Comparison of ENCODE assay signal across 27 cellular contexts in genomic region chr12:6382371-6382770, GRCh38. TPM values are rescaled to one million over a fixed set of nuclear protein-coding genes. Genes with fewer than 3 reads are reported as not detected.
DNase-seq lines count a peak whose midpoint lies in the region; ATAC-seq, FAIRE-seq and TF ChIP-seq lines count a peak whose summit lies in the region.
"Had no signal": no experiment of that assay in that cellular context is flagged by ENCODE, and none has a peak within 500 bp of the region (broad histone marks: within the 10 kb centered on the region; RNA-seq: fewer than 3 reads in every experiment).

No MANE protein-coding gene starts in this region.

- no peak overlapping the region for H3K14ac ChIP-seq in H1 (ENCODE audit: insufficient read length)

- ATAC-seq in HG03565 (IDR thresholded peaks at IDR 0.05; ENCODE audit: unreplicated experiment) = no peak
- ATAC-seq: stimulated activated naive CD8-positive, alpha-beta T cell treated with anti-CD3 and anti-CD28 coated beads, Interleukin-15, amount 100 ng/mL, for 72 hours; T-cell had no signal

- H3K9me3 ChIP-seq in breast epithelium = no peaks in the 10 kb centered on the region
- H3K9me3 ChIP-seq in mammary epithelial cell (replicated peaks; ENCODE audit: insufficient read depth, low read length) = no peaks in the 10 kb centered on the region
- no peaks in the 10 kb centered on the region for H3K9me3 ChIP-seq in H1 (ENCODE audit: insufficient read depth in 2 of 2, low read depth in 1 of 2, low read length in 1 of 2)
- no peaks in the 10 kb centered on the region for H3K9me3 ChIP-seq in vagina
- H3K9me3 ChIP-seq: left ventricle myocardium inferior had no signal

- no peak for DNase-seq in breast epithelium (ENCODE audit: low spot score in 2 of 2)
- no peak for DNase-seq in mammary epithelial cell
- no peak for DNase-seq in H1 (ENCODE audit: low read depth in 1 of 2, low spot score in 2 of 2)
- no peak for DNase-seq in vagina (ENCODE audit: extremely low spot score in 2 of 2)
- DNase-seq in SW 1271 (lab: John Stamatoyannopoulos, UW) = no peak
- DNase-seq in HK-2 (ENCODE audit: unreplicated experiment) = no peak
- DNase-seq: activated CD4-positive, alpha-beta T cell treated with anti-CD3 and anti-CD28 coated beads for 4 hours; activated naive CD4-positive, alpha-beta T cell treated with anti-CD3 and anti-CD28 coated beads for 36 hours; activated T-cell treated with anti-CD3 and anti-CD28 coated beads, Interleukin-2, amount 50 U/mL, for 48 hours; COR-L47; DND-41; foreskin fibroblast; immature natural killer cell; left ventricle myocardium inferior; NCI-H2081; NCI-H446; SHP77 treated with DMSO at 0.1 percent for 48 hours; stimulated activated naive CD8-positive, alpha-beta T cell treated with anti-CD3 and anti-CD28 coated beads, Interleukin-15, amount 100 ng/mL, for 72 hours; T-cell had no signal

- H3K4ac ChIP-seq in H1 (replicated peaks; ENCODE audit: insufficient read length, low read depth, low read length) = no peak overlapping the region

- H3K27me3 ChIP-seq in breast epithelium (no peaks in the 10 kb centered on the region), mammary epithelial cell (ENCODE audit: insufficient read depth, low read length) (no peaks in the 10 kb centered on the region), H1 (replicated peaks in 1 of 4; ENCODE audit: control insufficient read depth in 3 of 4, extremely low read depth in 1 of 4, insufficient read depth in 3 of 4, low read length in 3 of 4) (peaks cover 0 to 26% (median 20%) of the 10 kb centered on the region in 4 experiments; a peak in 6 of 7 replicates), rectal smooth muscle tissue (ENCODE audit: control insufficient read depth, insufficient read depth, low read length) (no peaks in the 10 kb centered on the region), vagina (no peaks in the 10 kb centered on the region)

- no peak overlapping the region for H4K5ac ChIP-seq in H1 (ENCODE audit: insufficient read length, low read depth, low read length)

- CTCF ChIA-PET in mammary epithelial cell (lab: Charles Lee; ENCODE audit: low non-redundant PET) = no interaction called here
- CTCF ChIA-PET in H1 (lab: Charles Lee; ENCODE audit: partially characterized antibody) = interaction anchor here (0.6 to 3.0 kb wide), 11 partner anchors 9 to 95 kb away, joined by 3 to 19 read pairs (median 3); partner anchors contain the start of gene TAPBPL

- no peak overlapping the region for H3K56ac ChIP-seq in H1 (replicated peaks; ENCODE audit: insufficient read length, low read depth, low read length)

- TF ChIP-seq CTCF in breast epithelium (IDR thresholded peaks at IDR 0.05) = no peak
- TF ChIP-seq CTCF in mammary epithelial cell (conservative IDR thresholded peaks at IDR 0.05 in 1 of 2, IDR thresholded peaks at IDR 0.05 in 1 of 2; ENCODE audit: extremely low read depth in 1 of 2, insufficient read depth in 1 of 2, low read depth in 1 of 2, low read length in 2 of 2) = no peak
- no peak for TF ChIP-seq CTCF in H1 (IDR thresholded peaks at IDR 0.05; ENCODE audit: control extremely low read depth in 1 of 3, insufficient read depth in 1 of 3, low read depth in 1 of 3, low read length in 3 of 3)
- no peak for TF ChIP-seq CTCF in vagina (IDR thresholded peaks at IDR 0.05)

- no peaks in the 10 kb centered on the region for H3K79me1 ChIP-seq in H1 (ENCODE audit: low read depth, low read length)

- H2BK5ac ChIP-seq in H1 (ENCODE audit: low read depth, low read length) = 0 out of 2 replicates have a peak overlapping the region, but pooled peaks have one; percentile 73

- no TSS peak for BruUV-seq in mammary epithelial cell (replicated peaks; lab: Mats Ljungman, UMichigan)

- H3K36me3 ChIP-seq in breast epithelium (no peaks in the 10 kb centered on the region), mammary epithelial cell (ENCODE audit: insufficient read depth, low read length) (peaks cover 11% of the 10 kb centered on the region), H1 (ENCODE audit: control insufficient read depth in 2 of 4, insufficient read depth in 4 of 4, low read length in 3 of 4) (no peaks in the 10 kb centered on the region), rectal smooth muscle tissue (ENCODE audit: control insufficient read depth, insufficient read depth, low read length) (no peaks in the 10 kb centered on the region), vagina (peaks cover 0 to 15% of the 10 kb centered on the region in 2 donors)

- H3K9ac ChIP-seq in mammary epithelial cell (ENCODE audit: insufficient read depth, low read length) (no peak overlapping the region), H1 (replicated peaks in 1 of 4; ENCODE audit: extremely low read depth in 1 of 4, low read depth in 3 of 4, low read length in 3 of 4) (no peak overlapping the region), rectal smooth muscle tissue (ENCODE audit: low read length) (no peak overlapping the region)

- in situ Hi-C loops in mammary epithelial cell (cut with MboI; ENCODE audit: low sequenced_read_pairs in 2 of 2) = no loop called here

- peaks cover 44% of the 10 kb centered on the region for H3K79me2 ChIP-seq in mammary epithelial cell (ENCODE audit: insufficient read depth, low read length)
- no peaks in the 10 kb centered on the region for H3K79me2 ChIP-seq in H1 (ENCODE audit: control insufficient read depth in 1 of 2, insufficient read depth in 2 of 2, low read length in 2 of 2)

- no peak overlapping the region for H3K23ac ChIP-seq in H1 (ENCODE audit: insufficient read length)

- H2BK12ac ChIP-seq in H1 (ENCODE audit: low read depth, low read length) = peak overlapping the region; percentile 93

- H3K4me3 ChIP-seq in breast epithelium = no peak overlapping the region
- no peak overlapping the region for H3K4me3 ChIP-seq in mammary epithelial cell (replicated peaks in 1 of 3; ENCODE audit: insufficient read depth in 1 of 3, low read depth in 2 of 3, low read length in 3 of 3)
- no peak overlapping the region for H3K4me3 ChIP-seq in H1 (ENCODE audit: extremely low read depth in 1 of 4, insufficient read depth in 2 of 4, low read depth in 3 of 4, low read length in 4 of 4)
- no peak overlapping the region for H3K4me3 ChIP-seq in rectal smooth muscle tissue (ENCODE audit: low read length)
- H3K4me3 ChIP-seq in vagina = no peak overlapping the region
- H3K4me3 ChIP-seq: smooth muscle cell had no signal

- intact Hi-C loops in breast epithelium (cut with DNase I; ENCODE audit: low total_unique reads) (no loop called here), mammary epithelial cell (cut with micrococcal nuclease) (no loop called here), vagina (cut with DNase I) (no loop called here)

- no peak overlapping the region for H2BK120ac ChIP-seq in H1 (replicated peaks; ENCODE audit: low read depth, low read length)

- H3K4me1 ChIP-seq in breast epithelium (peaks cover 7 to 10% of the 10 kb centered on the region in 2 donors), mammary epithelial cell (ENCODE audit: insufficient read depth, low read length) (peaks cover 51% of the 10 kb centered on the region), H1 (replicated peaks in 1 of 4; ENCODE audit: control insufficient read depth in 3 of 4, insufficient read depth in 4 of 4, low read length in 3 of 4) (peaks cover 0 to 32% (median 25%) of the 10 kb centered on the region in 4 experiments; a peak in 6 of 7 replicates), rectal smooth muscle tissue (ENCODE audit: control insufficient read depth, insufficient read depth, low read length) (peaks cover 44% of the 10 kb centered on the region), vagina (peaks cover 66% of the 10 kb centered on the region)

- no peak for TF ChIP-seq EP300 in H1 (IDR thresholded peaks at IDR 0.05; ENCODE audit: borderline replicate concordance in 1 of 2, low read depth in 2 of 2, low read length in 2 of 2)

- POLR2A ChIA-PET in H1 (lab: Charles Lee; ENCODE audit: partially characterized antibody) = interaction anchor here (0.6 to 6.8 kb wide), 14 partner anchors 8 to 142 kb away, joined by 3 to 57 read pairs (median 6); partner anchors contain the start of genes SCNN1A, TNFRSF1A and VAMP1

- no peak for TF ChIP-seq RAD21 in H1 (IDR thresholded peaks at IDR 0.05 in 1 of 2, conservative IDR thresholded peaks at IDR 0.05 in 1 of 2; ENCODE audit: low read depth in 2 of 2, low read length in 2 of 2)

- H2BK15ac ChIP-seq in H1 (ENCODE audit: low read length) = peak overlapping the region; percentile 66

- H4K91ac ChIP-seq in H1 (replicated peaks; ENCODE audit: insufficient read length, low read length) = peak overlapping the region; percentile 63

- H2AK5ac ChIP-seq in H1 (ENCODE audit: low read depth, low read length) = peak overlapping the region; percentile 82

- peaks cover 1% of the 10 kb centered on the region; the same call in 1 of the 2 replicates for H3K23me2 ChIP-seq in H1 (ENCODE audit: low read depth, low read length)

- H3K18ac ChIP-seq in H1 (ENCODE audit: extremely low read depth, low read length) = peak overlapping the region; percentile 64

- no peak overlapping the region for H4K8ac ChIP-seq in H1 (ENCODE audit: extremely low read depth, insufficient read depth, low read length)

- H2BK20ac ChIP-seq in H1 (ENCODE audit: low read length) = peak overlapping the region; percentile 88; the same call in 1 of the 2 replicates

- 98% methylated on average over 7 of the region's 7 CpGs for WGBS in mammary epithelial cell (ENCODE audit: low coverage, missing lambda C conversion rate)
- 41% methylated on average over 7 of the region's 7 CpGs; no CpG with 5 or more reads in 1 of the 2 experiments for WGBS in H1 (ENCODE audit: extremely low coverage in 1 of 2, insufficient coverage in 1 of 2, insufficient read length in 1 of 2, insufficient replicate concordance in 2 of 2, low coverage in 1 of 2, low lambda C conversion rate in 2 of 2, missing lambda C conversion rate in 1 of 2), 2 experiments

- H3K27ac ChIP-seq in breast epithelium (peak overlapping the region; percentile 96 to 98), mammary epithelial cell (ENCODE audit: insufficient read depth, low read depth, low read length) (no peak overlapping the region), H1 (ENCODE audit: low read depth, low read length) (no peak overlapping the region), rectal smooth muscle tissue (ENCODE audit: low read depth, low read length) (peak overlapping the region; percentile 98), vagina (peak overlapping the region; percentile 99)
- H3K27ac ChIP-seq: epithelial cell of prostate had no signal

- H4K20me1 ChIP-seq in mammary epithelial cell (ENCODE audit: insufficient read depth, low read length) (no peaks in the 10 kb centered on the region), H1 (replicated peaks in 1 of 2; ENCODE audit: control insufficient read depth in 1 of 2, insufficient read depth in 2 of 2, low read length in 2 of 2) (no peaks in the 10 kb centered on the region)

- H3K4me2 ChIP-seq in mammary epithelial cell (ENCODE audit: insufficient read depth, low read depth, low read length) = no peak overlapping the region
- H3K4me2 ChIP-seq in H1 (ENCODE audit: insufficient read depth in 1 of 2, low read depth in 2 of 2, low read length in 2 of 2) = no peak overlapping the region
- H3K4me2 ChIP-seq: smooth muscle cell had no signal

- H2AFZ ChIP-seq in mammary epithelial cell (ENCODE audit: low read depth, low read length) = no peak overlapping the region
- H2AFZ ChIP-seq in H1 (ENCODE audit: low read length) = no peak overlapping the region

- no peak for TF ChIP-seq POLR2A in breast epithelium (IDR thresholded peaks at IDR 0.05)
- no peak for TF ChIP-seq POLR2A in H1 (IDR thresholded peaks at IDR 0.05; ENCODE audit: control extremely low read depth in 1 of 2, low read depth in 2 of 2, low read length in 2 of 2)
- no peak for TF ChIP-seq POLR2A in vagina (IDR thresholded peaks at IDR 0.05)

- dilution Hi-C loops in mammary epithelial cell (cut with HindIII; ENCODE audit: low sequenced_read_pairs) = no loop called here

- no peak for FAIRE-seq in H1 (lab: Jason Lieb, UNC)
- FAIRE-seq: GM12892, GM19239 had no signal

RNA-seq across cellular contexts. Expression of gene LTBR, which starts 1.6 kb away (rescaled TPM):
- total RNA-seq in breast epithelium (100 to 1,000 TPM in 2 of 3 donors, 10 to 100 TPM in 1; 90.1 to 115 (median 108) TPM), mammary epithelial cell (100 to 1,000 TPM; 134 to 149 TPM), vagina (146 TPM)
- polyA plus RNA-seq in mammary epithelial cell (119 TPM), H1 (2011; rRNA removed) (5.1 and 9.2 TPM in 2 replicates)
- polyA minus RNA-seq in mammary epithelial cell = 89.5 TPM
- 6.3 and 6.7 TPM in 2 replicates for total RNA-seq in H1 (2021; fragmentation: NEBNext Ultra II Directional; extraction: Animal tissue kit (Norgen Biotek cat#: 25700))
- polyA plus RNA-seq in H1 (2011; cell fraction: cytosol; rRNA removed) = 4.2 TPM
- polyA plus RNA-seq in H1 (2011; cell fraction: nucleus; rRNA removed) = 7.9 TPM
- 27.4 to 39.4 TPM (median 31.7 TPM) in 4 replicates for polyA plus RNA-seq in H1 (2012, experiment 1 of 2)
- 11.0 TPM for polyA plus RNA-seq in H1 (2012, experiment 2 of 2)
- polyA plus RNA-seq in H1 (2013, experiment 1 of 2) = 11.7 TPM
- 13.4 TPM for polyA plus RNA-seq in H1 (2013, experiment 2 of 2)
- 2.2 and 3.2 TPM in 2 replicates for polyA minus RNA-seq in H1 (2011; rRNA and poly(A)+ RNA removed)
- 3.6 TPM for polyA minus RNA-seq in H1 (2011; cell fraction: cytosol; rRNA and poly(A)+ RNA removed)
- polyA minus RNA-seq in H1 (2011; cell fraction: nucleus; rRNA and poly(A)+ RNA removed) = 7.4 TPM
- total RNA-seq: OCI-LY7 had no signal

RNA-seq across cellular contexts. Expression of gene SCNN1A, which starts 7.0 kb away (rescaled TPM):
- total RNA-seq in breast epithelium = 100 to 1,000 TPM in 1 of 3 donors, 10 to 100 TPM in 1, 1 to 10 TPM in 1; 1.3 to 175 (median 93.7) TPM
- total RNA-seq in mammary epithelial cell = 100 to 1,000 TPM; 171 to 202 TPM
- polyA plus RNA-seq in mammary epithelial cell = 174 TPM
- polyA minus RNA-seq in mammary epithelial cell = 383 TPM
- 85.5 and 89.0 TPM in 2 replicates for total RNA-seq in H1 (2021; fragmentation: NEBNext Ultra II Directional; extraction: Animal tissue kit (Norgen Biotek cat#: 25700))
- polyA plus RNA-seq in H1 (2011; rRNA removed) = 156 and 192 TPM in 2 replicates
- polyA plus RNA-seq in H1 (2011; cell fraction: cytosol; rRNA removed) = 97.5 TPM
- polyA plus RNA-seq in H1 (2011; cell fraction: nucleus; rRNA removed) = 220 TPM
- 83.5 to 112 TPM (median 108 TPM) in 4 replicates for polyA plus RNA-seq in H1 (2012, experiment 1 of 2)
- 95.0 TPM for polyA plus RNA-seq in H1 (2012, experiment 2 of 2)
- 112 TPM for polyA plus RNA-seq in H1 (2013, experiment 1 of 2)
- 115 TPM for polyA plus RNA-seq in H1 (2013, experiment 2 of 2)
- 117 and 161 TPM in 2 replicates for polyA minus RNA-seq in H1 (2011; rRNA and poly(A)+ RNA removed)
- 49.3 TPM for polyA minus RNA-seq in H1 (2011; cell fraction: cytosol; rRNA and poly(A)+ RNA removed)
- polyA minus RNA-seq in H1 (2011; cell fraction: nucleus; rRNA and poly(A)+ RNA removed) = 76.1 TPM
- total RNA-seq in vagina = 55.2 TPM
- total RNA-seq: neural crest cell had no signal

RNA-seq across cellular contexts. Expression of gene TNFRSF1A, which starts 40.5 kb away (rescaled TPM):
- total RNA-seq in breast epithelium = 100 to 1,000 TPM; 232 to 256 (median 238) TPM
- total RNA-seq in mammary epithelial cell = 100 to 1,000 TPM; 107 to 195 TPM
- polyA plus RNA-seq in mammary epithelial cell = 87.6 TPM
- 191 TPM for polyA minus RNA-seq in mammary epithelial cell
- 42.1 and 45.8 TPM in 2 replicates for total RNA-seq in H1 (2021; fragmentation: NEBNext Ultra II Directional; extraction: Animal tissue kit (Norgen Biotek cat#: 25700))
- 28.7 and 48.7 TPM in 2 replicates for polyA plus RNA-seq in H1 (2011; rRNA removed)
- polyA plus RNA-seq in H1 (2011; cell fraction: cytosol; rRNA removed) = 29.1 TPM
- 46.5 TPM for polyA plus RNA-seq in H1 (2011; cell fraction: nucleus; rRNA removed)
- 40.7 to 46.5 TPM (median 44.7 TPM) in 4 replicates for polyA plus RNA-seq in H1 (2012, experiment 1 of 2)
- polyA plus RNA-seq in H1 (2012, experiment 2 of 2) = 56.1 TPM
- polyA plus RNA-seq in H1 (2013, experiment 1 of 2) = 75.2 TPM
- polyA plus RNA-seq in H1 (2013, experiment 2 of 2) = 89.3 TPM
- polyA minus RNA-seq in H1 (2011; rRNA and poly(A)+ RNA removed) = 33.4 and 50.9 TPM in 2 replicates
- 28.5 TPM for polyA minus RNA-seq in H1 (2011; cell fraction: cytosol; rRNA and poly(A)+ RNA removed)
- 29.2 TPM for polyA minus RNA-seq in H1 (2011; cell fraction: nucleus; rRNA and poly(A)+ RNA removed)
- total RNA-seq in vagina = 271 TPM

Comparison
In these comparisons a context has a peak if more than half of its experiments do, and no peak if none do; other contexts are left out.
1. H3K27ac ChIP-seq: peak in breast epithelium (2 of 2), rectal smooth muscle tissue (single experiment) and vagina (single experiment); none in mammary epithelial cell (single experiment) and H1 (single experiment).
2. RNA of gene LTBR, which starts 1.6 kb away (total RNA-seq): 134 to 149 TPM in mammary epithelial cell, 146 TPM in vagina (single experiment) and 90.1 to 115 TPM in breast epithelium; 6.3 to 6.7 TPM in H1; every median in the first group is over 10 times any median in the second.